Comparison of ENCODE assay signal across 7 cellular contexts in the genomic region with DNA sequence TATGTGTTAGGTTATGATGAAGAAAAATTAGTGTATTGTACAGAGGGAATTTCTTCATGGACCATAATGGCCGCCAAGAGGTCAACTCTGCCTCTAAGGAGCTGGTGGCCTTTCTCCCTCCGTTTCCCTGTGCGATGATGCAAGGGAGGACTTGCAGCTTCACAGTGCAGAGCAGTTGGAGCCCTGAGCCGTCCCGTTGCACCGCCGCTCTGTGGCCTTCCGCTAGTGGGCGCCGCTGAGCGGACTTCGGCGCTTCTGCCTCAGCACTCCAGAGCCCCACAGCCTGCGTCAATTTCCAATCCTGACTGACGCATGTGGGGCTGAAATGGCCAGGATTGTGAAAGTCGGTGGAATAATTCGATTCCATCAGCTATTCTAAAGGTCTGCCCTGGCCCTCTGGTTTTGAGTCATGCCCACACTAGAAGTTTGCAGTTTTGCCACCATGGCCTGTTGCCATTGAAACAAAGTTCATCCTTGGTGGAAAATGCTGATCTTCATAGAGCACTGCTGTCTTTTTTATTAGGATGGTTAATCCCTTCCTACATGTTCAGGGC. TPM values are rescaled to one million over a fixed set of nuclear protein-coding genes. Genes with fewer than 3 reads are reported as not detected.
A peak's percentile ranks its signal among the peaks of the same experiment; 100 is the strongest.
DNase-seq lines count a peak whose midpoint lies in the region; ATAC-seq, FAIRE-seq and TF ChIP-seq lines count a peak whose summit lies in the region.

No MANE protein-coding gene starts in this region.

- H3K4me1 ChIP-seq in fibroblast of lung (ENCODE audit: control insufficient read depth, extremely low read depth, insufficient read depth, low read length) (peaks cover 7% of the 10 kb centered on the region), pancreas (no peaks in the 10 kb centered on the region)

- H3K36me3 ChIP-seq in fibroblast of lung (ENCODE audit: control insufficient read depth, insufficient read depth, low read length): no peaks in the 10 kb centered on the region
- H3K36me3 ChIP-seq in pancreas: no peaks in the 10 kb centered on the region

- H3K9me3 ChIP-seq in fibroblast of lung (ENCODE audit: control insufficient read depth, insufficient read depth, low read depth, low read length) (no peaks in the 10 kb centered on the region), pancreas (no peaks in the 10 kb centered on the region)

- H3K4me3 ChIP-seq in fibroblast of lung (replicated peaks in 1 of 4; ENCODE audit: control extremely low read depth in 1 of 4, insufficient read depth in 1 of 4, low read depth in 3 of 4, low read length in 4 of 4) (no peak overlapping the region), pancreas (no peak overlapping the region)

- H3K27me3 ChIP-seq in fibroblast of lung (ENCODE audit: control insufficient read depth, insufficient read depth, low read length) (no peaks in the 10 kb centered on the region), pancreas (peaks cover 0 to 7% (median 0%) of the 10 kb centered on the region in 4 donors)

- intact Hi-C loops in pancreas (cut with DNase I): no loop called here

- TF ChIP-seq CTCF in fibroblast of lung (conservative IDR thresholded peaks at IDR 0.05 in 1 of 2, IDR thresholded peaks at IDR 0.05 in 1 of 2; ENCODE audit: low read depth in 1 of 2, low read length in 2 of 2) (peak; percentile 22 to 43), pancreas (IDR thresholded peaks at IDR 0.05) (peak; percentile 68 to 78 (median 74))

- H3K4me2 ChIP-seq in fibroblast of lung (ENCODE audit: extremely low read depth, insufficient read depth, low read length): no peak overlapping the region

- 4 to 14% methylated on average over 17 of the region's 17 CpGs for WGBS in pancreas, 2 donors

- H2AFZ ChIP-seq in fibroblast of lung (ENCODE audit: low read length): no peak overlapping the region

- no peaks in the 10 kb centered on the region for H3K79me2 ChIP-seq in fibroblast of lung (ENCODE audit: control insufficient read depth, insufficient read depth, low read length)

- no peak for FAIRE-seq in pancreas (lab: Jason Lieb, UNC)

- peak; percentile 3 to 13 for DNase-seq in activated CD4-positive, alpha-beta T cell treated with anti-CD3 and anti-CD28 coated beads, Interleukin-2, amount 50 U/mL, for 24 hours (ENCODE audit: low read depth in 1 of 2, low spot score in 1 of 2)
- DNase-seq in fibroblast of lung (ENCODE audit: low read depth in 2 of 2) (peak; percentile 45 to 65), pancreas (peak; percentile 48 to 94 (median 79)), NCI-H146 treated with DMSO at 0.1 percent for 48 hours (lab: John Stamatoyannopoulos, UW; ENCODE audit: unreplicated experiment) (no peak), hepatic stellate cell (ENCODE audit: low spot score) (no peak)

- no peaks in the 10 kb centered on the region for H4K20me1 ChIP-seq in fibroblast of lung (ENCODE audit: control insufficient read depth, extremely low read depth, insufficient read depth, low read length)

- H3K27ac ChIP-seq in fibroblast of lung (ENCODE audit: insufficient read depth, low read length) (no peak overlapping the region), pancreas (no peak overlapping the region)

- peak; percentile 63 for ATAC-seq in GM19023 (IDR thresholded peaks at IDR 0.05; ENCODE audit: unreplicated experiment)
- ATAC-seq in HG03521 (IDR thresholded peaks at IDR 0.05; ENCODE audit: unreplicated experiment): peak; percentile 69
- peak; percentile 97 to 100 (median 98) for ATAC-seq in pancreas

- no peak overlapping the region for H3K9ac ChIP-seq in fibroblast of lung (ENCODE audit: insufficient read depth, low read length)

RNA-seq across cellular contexts. Expression of a gene that starts 22.7 kb away (rescaled TPM):
- not detected in 2 replicates for total RNA-seq in fibroblast of lung
- polyA plus RNA-seq in fibroblast of lung: not detected in 2 replicates
- not detected in 2 replicates for polyA plus RNA-seq in fibroblast of lung (2012)
- not detected in 2 replicates for polyA minus RNA-seq in fibroblast of lung (ENCODE audit: low replicate concordance)
- not detected for total RNA-seq in pancreas
- not detected for polyA plus RNA-seq in pancreas

RNA-seq across cellular contexts. Expression of a gene that starts 51.3 kb away (rescaled TPM):
- total RNA-seq in fibroblast of lung (270 and 398 TPM in 2 replicates), pancreas (10 to 100 TPM in 3 of 6 donors, 1 to 10 TPM in 3; 3.7 to 50.1 (median 12.2) TPM)
- polyA plus RNA-seq in fibroblast of lung (525 and 889 TPM in 2 replicates), pancreas (10 to 100 TPM; 14.2 to 17.6 TPM)
- polyA plus RNA-seq in fibroblast of lung (2012): 631 and 968 TPM in 2 replicates
- polyA minus RNA-seq in fibroblast of lung (ENCODE audit: low replicate concordance): 379 and 787 TPM in 2 replicates

Comparison
In these comparisons a context has a peak if more than half of its experiments do, and no peak if none do; other contexts are left out.
1. DNase-seq: peak in activated CD4-positive, alpha-beta T cell treated with anti-CD3 and anti-CD28 coated beads, Interleukin-2, amount 50 U/mL, for 24 hours (2 of 2), fibroblast of lung (2 of 2) and pancreas (6 of 6); none in NCI-H146 treated with DMSO at 0.1 percent for 48 hours (single experiment) and hepatic stellate cell (single experiment).
2. Peak in every context shown above with its lines, with median percentiles within 50 percentile points of each other: ATAC-seq.